Comparison of ENCODE assay signal across 26 cellular contexts in the genomic region with DNA sequence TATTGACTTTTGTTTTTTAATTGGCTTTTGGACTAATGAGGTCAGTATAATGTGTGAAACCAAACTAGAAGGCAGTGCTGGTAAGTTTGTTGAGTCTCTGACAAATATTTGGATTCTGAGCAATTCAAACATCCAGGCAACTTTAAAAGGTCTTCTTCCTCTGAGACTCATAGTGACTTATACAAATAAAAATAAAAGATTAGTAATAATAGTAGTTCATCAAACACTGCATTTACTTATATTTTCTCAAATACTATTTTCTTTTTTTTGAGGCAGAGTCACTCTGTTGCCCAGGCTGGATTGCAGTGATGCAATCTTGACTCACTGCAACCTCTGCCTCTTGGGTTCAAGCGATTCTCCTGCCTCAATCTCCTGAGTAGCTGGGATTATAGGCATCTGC.
"Had no signal": no experiment of that assay in that cellular context is flagged by ENCODE, and none has a peak within 500 bp of the region (broad histone marks: within the 10 kb centered on the region; RNA-seq: fewer than 3 reads in every experiment).

No MANE protein-coding gene starts in this region.

- H3K4me2 ChIP-seq: PC-9 had no signal

- H3K4me3 ChIP-seq: PC-9 had no signal

- H3K27ac ChIP-seq: PC-9, WERI-Rb-1 had no signal

- H3K9me3 Mint-ChIP-seq: activated CD4-positive, alpha-beta memory T cell treated with anti-CD3 and anti-CD28 coated beads, Interleukin-2, amount 10 ng/mL, durations not matched to agents 7 days and 5 days; activated naive CD8-positive, alpha-beta T cell treated with anti-CD3 and anti-CD28 coated beads for 36 hours; activated T-cell treated with anti-CD3 and anti-CD28 coated beads, Interleukin-2, amount 50 U/mL, for 72 hours; activated T-helper 17 cell treated with anti-CD3 and anti-CD28 coated beads, Interleukin-2, amount 50 U/mL, for 72 hours had no signal

- H3K36me3 Mint-ChIP-seq: activated CD8-positive, alpha-beta memory T cell treated with anti-CD3 and anti-CD28 coated beads, Interleukin-2, amount 10 ng/mL, durations not matched to agents 7 days and 5 days; activated naive CD8-positive, alpha-beta T cell treated with anti-CD3 and anti-CD28 coated beads for 36 hours had no signal

- H3K4me1 Mint-ChIP-seq: activated CD4-positive, alpha-beta memory T cell treated with anti-CD3 and anti-CD28 coated beads, Interleukin-2, amount 10 ng/mL, durations not matched to agents 7 days and 5 days; activated CD8-positive, alpha-beta memory T cell treated with anti-CD3 and anti-CD28 coated beads, Interleukin-2, amount 10 ng/mL, durations not matched to agents 7 days and 5 days; activated naive CD8-positive, alpha-beta T cell treated with anti-CD3 and anti-CD28 coated beads for 36 hours; activated T-helper 17 cell treated with anti-CD3 and anti-CD28 coated beads, Interleukin-2, amount 50 U/mL, for 72 hours had no signal

- DNase-seq: activated CD4-positive, alpha-beta memory T cell treated with anti-CD3 and anti-CD28 coated beads, Interleukin-2, amount 10 ng/mL, durations not matched to agents 7 days and 5 days; activated CD4-positive, alpha-beta T cell treated with anti-CD3 and anti-CD28 coated beads for 1 hour; activated CD4-positive, alpha-beta T cell treated with anti-CD3 and anti-CD28 coated beads for 48 hours; activated CD4-positive, CD25-positive, alpha-beta regulatory T cell; activated CD8-positive, alpha-beta memory T cell treated with anti-CD3 and anti-CD28 coated beads for 24 hours; activated CD8-positive, alpha-beta memory T cell treated with anti-CD3 and anti-CD28 coated beads, Interleukin-2, amount 10 ng/mL, durations not matched to agents 7 days and 5 days; activated CD8-positive, alpha-beta memory T cell treated with anti-CD3 and anti-CD28 coated beads, Interleukin-2, amount 50 U/mL, for 48 hours; activated effector memory CD4-positive, alpha-beta T cell treated with anti-CD3 and anti-CD28 coated beads, Interleukin-2, amount 50 U/mL, for 16 hours; activated naive CD4-positive, alpha-beta T cell; activated naive CD4-positive, alpha-beta T cell treated with anti-CD3 and anti-CD28 coated beads, Interleukin-2, amount 50 U/mL, for 16 hours; activated naive CD8-positive, alpha-beta T cell treated with anti-CD3 and anti-CD28 coated beads for 36 hours; activated T-cell treated with anti-CD3 and anti-CD28 coated beads, Interleukin-2, amount 50 U/mL, for 72 hours; amniotic stem cell; aorta; NCI-H1048; NCI-H1436 treated with DMSO at 0.1 percent for 48 hours; NCI-H1694 treated with DMSO at 0.1 percent for 48 hours; NCI-H2029; NCI-H345; NCI-H524 treated with DMSO at 0.1 percent for 48 hours; PC-9; Right ventricle myocardium superior; SW 1271; T1000; WERI-Rb-1 had no signal

- H3K27me3 Mint-ChIP-seq: activated CD4-positive, alpha-beta memory T cell treated with anti-CD3 and anti-CD28 coated beads, Interleukin-2, amount 10 ng/mL, durations not matched to agents 7 days and 5 days; activated CD8-positive, alpha-beta memory T cell treated with anti-CD3 and anti-CD28 coated beads, Interleukin-2, amount 10 ng/mL, durations not matched to agents 7 days and 5 days; activated naive CD8-positive, alpha-beta T cell treated with anti-CD3 and anti-CD28 coated beads for 36 hours; activated T-helper 17 cell treated with anti-CD3 and anti-CD28 coated beads, Interleukin-2, amount 50 U/mL, for 72 hours had no signal

- H2AFZ ChIP-seq: PC-9 had no signal

- H3K36me3 ChIP-seq: WERI-Rb-1 had no signal

- H3K27ac Mint-ChIP-seq: activated CD4-positive, alpha-beta memory T cell treated with anti-CD3 and anti-CD28 coated beads, Interleukin-2, amount 10 ng/mL, durations not matched to agents 7 days and 5 days; activated CD8-positive, alpha-beta memory T cell treated with anti-CD3 and anti-CD28 coated beads, Interleukin-2, amount 10 ng/mL, durations not matched to agents 7 days and 5 days; activated naive CD8-positive, alpha-beta T cell treated with anti-CD3 and anti-CD28 coated beads for 36 hours; activated T-cell treated with anti-CD3 and anti-CD28 coated beads, Interleukin-2, amount 50 U/mL, for 72 hours; activated T-helper 17 cell treated with anti-CD3 and anti-CD28 coated beads, Interleukin-2, amount 50 U/mL, for 72 hours had no signal

- ATAC-seq: activated CD8-positive, alpha-beta memory T cell treated with anti-CD3 and anti-CD28 coated beads, Interleukin-2, amount 10 ng/mL, durations not matched to agents 7 days and 5 days; activated T-cell treated with anti-CD3 and anti-CD28 coated beads, Interleukin-2, amount 50 U/mL, for 72 hours; activated T-helper 17 cell treated with anti-CD3 and anti-CD28 coated beads, Interleukin-2, amount 50 U/mL, for 72 hours had no signal

- H3K4me3 Mint-ChIP-seq: activated CD4-positive, alpha-beta memory T cell treated with anti-CD3 and anti-CD28 coated beads, Interleukin-2, amount 10 ng/mL, durations not matched to agents 7 days and 5 days; activated CD8-positive, alpha-beta memory T cell treated with anti-CD3 and anti-CD28 coated beads, Interleukin-2, amount 10 ng/mL, durations not matched to agents 7 days and 5 days; activated naive CD8-positive, alpha-beta T cell treated with anti-CD3 and anti-CD28 coated beads for 36 hours; activated T-cell treated with anti-CD3 and anti-CD28 coated beads, Interleukin-2, amount 50 U/mL, for 72 hours; activated T-helper 17 cell treated with anti-CD3 and anti-CD28 coated beads, Interleukin-2, amount 50 U/mL, for 72 hours had no signal
